In genomic region chr1:11531314-11531870, GRCh38 we compare ENCODE assay signal across 28 cellular contexts. TPM values are rescaled to one million over a fixed set of nuclear protein-coding genes. Genes with fewer than 3 reads are reported as not detected.
DNase-seq lines count a peak whose midpoint lies in the region; ATAC-seq and TF ChIP-seq lines count a peak whose summit lies in the region.
"Had no signal": no experiment of that assay in that cellular context is flagged by ENCODE, and none has a peak within 500 bp of the region (broad histone marks: within the 10 kb centered on the region; RNA-seq: fewer than 3 reads in every experiment).

No MANE protein-coding gene starts in this region.

- no peaks in the 10 kb centered on the region for H3K36me3 ChIP-seq in GM23248 (ENCODE audit: low read depth)
- no peaks in the 10 kb centered on the region for H3K36me3 ChIP-seq in PC-3 (ENCODE audit: low read depth, low read length)
- H3K36me3 ChIP-seq: cardiac muscle cell, gastrocnemius medialis, pancreas, tibial artery had no signal

- H3K9me3 ChIP-seq in GM23248 (ENCODE audit: low read depth) (no peaks in the 10 kb centered on the region), PC-3 (ENCODE audit: low read length) (no peaks in the 10 kb centered on the region)
- H3K9me3 ChIP-seq: gastrocnemius medialis, pancreas, tibial artery had no signal

- no peaks in the 10 kb centered on the region for H3K4me1 ChIP-seq in GM23248 (ENCODE audit: insufficient read depth)
- H3K4me1 ChIP-seq in PC-3 (ENCODE audit: insufficient read depth, low read length), result no peaks in the 10 kb centered on the region
- H3K4me1 ChIP-seq: gastrocnemius medialis, pancreas, tibial artery had no signal

- no peaks in the 10 kb centered on the region for H3K9me3 Mint-ChIP-seq in chondrocyte (ENCODE audit: low read depth)
- H3K9me3 Mint-ChIP-seq in activated CD8-positive, alpha-beta T cell treated with anti-CD3 and anti-CD28 coated beads for 36 hours, result no peaks in the 10 kb centered on the region
- H3K9me3 Mint-ChIP-seq: activated naive CD4-positive, alpha-beta T cell treated with anti-CD3 and anti-CD28 coated beads for 36 hours; activated T-cell treated with anti-CD3 and anti-CD28 coated beads, Interleukin-2, amount 50 U/mL, for 4 hours; CD8-positive, alpha-beta T cell; naive thymus-derived CD4-positive, alpha-beta T cell; stimulated activated naive CD8-positive, alpha-beta T cell treated with anti-CD3 and anti-CD28 coated beads, Interleukin-15, Interleukin-2, amounts not matched to agents 100 ng/mL and 50 ng/mL, for 24 hours had no signal

- H4K20me1 ChIP-seq in GM23248 (ENCODE audit: insufficient read depth) (no peaks in the 10 kb centered on the region), PC-3 (ENCODE audit: low read length) (no peaks in the 10 kb centered on the region)

- H3K4me1 Mint-ChIP-seq in chondrocyte (ENCODE audit: low read depth), result no peaks in the 10 kb centered on the region
- no peaks in the 10 kb centered on the region for H3K4me1 Mint-ChIP-seq in activated CD8-positive, alpha-beta T cell treated with anti-CD3 and anti-CD28 coated beads for 36 hours (ENCODE audit: low read depth)
- H3K4me1 Mint-ChIP-seq: naive thymus-derived CD4-positive, alpha-beta T cell had no signal

- no peak overlapping the region for H3K9ac ChIP-seq in GM23248
- no peak overlapping the region for H3K9ac ChIP-seq in PC-3 (ENCODE audit: low read length)

- H3K27me3 ChIP-seq in GM23248 (replicated peaks; ENCODE audit: insufficient read depth), result no peaks in the 10 kb centered on the region
- H3K27me3 ChIP-seq in PC-3 (ENCODE audit: low read length), result no peaks in the 10 kb centered on the region
- H3K27me3 ChIP-seq: cardiac muscle cell, dorsolateral prefrontal cortex, gastrocnemius medialis, pancreas had no signal

- H3F3A ChIP-seq in GM23248 (ENCODE audit: insufficient read depth) (no peaks in the 10 kb centered on the region), PC-3 (ENCODE audit: low read length, unreplicated experiment) (no peaks in the 10 kb centered on the region)

- WGBS in GM23248 (ENCODE audit: low coverage in 1 of 2, low lambda C conversion rate in 2 of 2, missing lambda C conversion rate in 2 of 2), 2 experiments, result 56 to 61% methylated on average over 15 to 19 of the region's 19 CpGs

- H3K4me3 ChIP-seq in GM23248 (no peak overlapping the region), PC-3 (ENCODE audit: low read length) (no peak overlapping the region)
- H3K4me3 ChIP-seq: cardiac muscle cell, dorsolateral prefrontal cortex, gastrocnemius medialis, pancreas, tibial artery had no signal

- no TSS peak for BruUV-seq in PC-3 (replicated peaks; lab: Mats Ljungman, UMichigan)

- POLR2A ChIA-PET in activated CD8-positive, alpha-beta T cell treated with anti-CD3 and anti-CD28 coated beads for 36 hours (lab: Charles Lee), result no interaction called here
- POLR2A ChIA-PET in PC-3 (lab: Charles Lee; ENCODE audit: unreplicated experiment), result no interaction called here

- intact Hi-C loops in activated CD8-positive, alpha-beta T cell treated with anti-CD3 and anti-CD28 coated beads for 36 hours (cut with micrococcal nuclease), result no loop called here
- intact Hi-C loops in PC-3 (cut with micrococcal nuclease), result no loop called here

- peak; percentile 6 for DNase-seq in GM23248
- peak; percentile 19 for DNase-seq in HT-29 (ENCODE audit: low spot score)
- DNase-seq in chondrocyte (ENCODE audit: low spot score), result peak; percentile 47
- peak; percentile 87 for DNase-seq in mesenteric fat pad (ENCODE audit: low spot score)
- no peak for DNase-seq in cerebellar cortex (ENCODE audit: low spot score)
- no peak for DNase-seq in activated CD8-positive, alpha-beta T cell treated with anti-CD3 and anti-CD28 coated beads for 36 hours
- DNase-seq in PC-3, result no peak
- DNase-seq: activated naive CD4-positive, alpha-beta T cell treated with anti-CD3 and anti-CD28 coated beads for 36 hours; activated T-cell treated with anti-CD3 and anti-CD28 coated beads, Interleukin-2, amount 50 U/mL, for 4 hours; CD8-positive, alpha-beta T cell; DND-41; gastrocnemius medialis; naive thymus-derived CD4-positive, alpha-beta T cell; NCI-H1105 treated with DMSO at 0.1 percent for 48 hours; NCI-H2081; NCI-H510A treated with DMSO at 0.1 percent for 48 hours; pancreas; right cardiac atrium; stimulated activated CD4-positive, alpha-beta T cell treated with anti-CD3 and anti-CD28 coated beads, Interleukin-12 subunit alpha, Interleukin-12 subunit beta, amount 100 ng/mL, for 4 hours had no signal

- no peak overlapping the region for H3K4me3 Mint-ChIP-seq in chondrocyte (ENCODE audit: unreplicated experiment)
- H3K4me3 Mint-ChIP-seq in activated CD8-positive, alpha-beta T cell treated with anti-CD3 and anti-CD28 coated beads for 36 hours, result no peak overlapping the region
- H3K4me3 Mint-ChIP-seq: activated naive CD4-positive, alpha-beta T cell treated with anti-CD3 and anti-CD28 coated beads for 36 hours; activated T-cell treated with anti-CD3 and anti-CD28 coated beads, Interleukin-2, amount 50 U/mL, for 4 hours; CD8-positive, alpha-beta T cell; naive thymus-derived CD4-positive, alpha-beta T cell; stimulated activated naive CD8-positive, alpha-beta T cell treated with anti-CD3 and anti-CD28 coated beads, Interleukin-15, Interleukin-2, amounts not matched to agents 100 ng/mL and 50 ng/mL, for 24 hours had no signal

- H3K27ac ChIP-seq in GM23248 (no peak overlapping the region), PC-3 (ENCODE audit: low read length) (no peak overlapping the region)
- H3K27ac ChIP-seq: cardiac muscle cell, dorsolateral prefrontal cortex, gastrocnemius medialis, pancreas, tibial artery had no signal

- no peak overlapping the region for H3K27ac Mint-ChIP-seq in chondrocyte (ENCODE audit: unreplicated experiment)
- no peak overlapping the region for H3K27ac Mint-ChIP-seq in activated CD8-positive, alpha-beta T cell treated with anti-CD3 and anti-CD28 coated beads for 36 hours
- H3K27ac Mint-ChIP-seq: activated naive CD4-positive, alpha-beta T cell treated with anti-CD3 and anti-CD28 coated beads for 36 hours; CD8-positive, alpha-beta T cell; naive thymus-derived CD4-positive, alpha-beta T cell; stimulated activated naive CD8-positive, alpha-beta T cell treated with anti-CD3 and anti-CD28 coated beads, Interleukin-15, Interleukin-2, amounts not matched to agents 100 ng/mL and 50 ng/mL, for 24 hours had no signal

- ATAC-seq in HG02884 (IDR thresholded peaks at IDR 0.05; ENCODE audit: unreplicated experiment) (no peak), PC-3 (no peak)
- ATAC-seq in activated CD8-positive, alpha-beta T cell treated with anti-CD3 and anti-CD28 coated beads for 36 hours, result no peak
- ATAC-seq: activated CD4-positive, CD25-positive, alpha-beta regulatory T cell treated with anti-CD3 and anti-CD28 coated beads, Interleukin-2, amount 50 U/mL, for 24 hours; activated T-cell treated with anti-CD3 and anti-CD28 coated beads, Interleukin-2, amount 50 U/mL, for 4 hours; CD8-positive, alpha-beta T cell; esophagus mucosa; gastrocnemius medialis; HepG2; naive thymus-derived CD4-positive, alpha-beta T cell; pancreas; Right ventricle myocardium inferior had no signal

- H2AFZ ChIP-seq in GM23248 (no peak overlapping the region), PC-3 (ENCODE audit: low read length) (no peak overlapping the region)

- no peak for TF ChIP-seq CTCF in chondrocyte (IDR thresholded peaks at IDR 0.05)
- TF ChIP-seq CTCF in activated CD8-positive, alpha-beta T cell treated with anti-CD3 and anti-CD28 coated beads for 36 hours (IDR thresholded peaks at IDR 0.05), result no peak
- TF ChIP-seq CTCF in PC-3 (conservative IDR thresholded peaks at IDR 0.05; ENCODE audit: low read depth, low read length), result no peak

- in situ Hi-C loops in GM23248 (cut with MboI), result no loop called here

- CTCF ChIA-PET in activated CD8-positive, alpha-beta T cell treated with anti-CD3 and anti-CD28 coated beads for 36 hours (lab: Charles Lee), result no interaction called here
- CTCF ChIA-PET in PC-3 (lab: Charles Lee), result no interaction called here

- H3K27me3 Mint-ChIP-seq in chondrocyte (ENCODE audit: low read depth), result peaks cover 2% of the 10 kb centered on the region
- H3K27me3 Mint-ChIP-seq in activated CD8-positive, alpha-beta T cell treated with anti-CD3 and anti-CD28 coated beads for 36 hours, result no peaks in the 10 kb centered on the region
- H3K27me3 Mint-ChIP-seq: naive thymus-derived CD4-positive, alpha-beta T cell; stimulated activated naive CD8-positive, alpha-beta T cell treated with anti-CD3 and anti-CD28 coated beads, Interleukin-15, Interleukin-2, amounts not matched to agents 100 ng/mL and 50 ng/mL, for 24 hours had no signal

- H3K36me3 Mint-ChIP-seq in chondrocyte (ENCODE audit: low read depth), result no peaks in the 10 kb centered on the region
- H3K36me3 Mint-ChIP-seq in activated CD8-positive, alpha-beta T cell treated with anti-CD3 and anti-CD28 coated beads for 36 hours (ENCODE audit: low read depth), result no peaks in the 10 kb centered on the region
- H3K36me3 Mint-ChIP-seq: CD8-positive, alpha-beta T cell had no signal

- H3K9me2 ChIP-seq in GM23248 (ENCODE audit: insufficient read depth) (no peaks in the 10 kb centered on the region), PC-3 (replicated peaks; ENCODE audit: low read length) (no peaks in the 10 kb centered on the region)

- H3K4me2 ChIP-seq in GM23248 (ENCODE audit: unreplicated experiment) (no peak overlapping the region), PC-3 (ENCODE audit: low read length) (no peak overlapping the region)

- H3K79me2 ChIP-seq in GM23248 (ENCODE audit: insufficient read depth) (no peaks in the 10 kb centered on the region), PC-3 (ENCODE audit: low read length) (no peaks in the 10 kb centered on the region)

RNA-seq across cellular contexts. Expression of gene DISP3, which starts 52.4 kb away (rescaled TPM):
- total RNA-seq in GM23248 (2014; rRNA removed; shearing (Covaris generic)), result not detected in 2 replicates
- not detected in 2 replicates for polyA plus RNA-seq in GM23248 (2016; fragmentation: Nextera tagmentation; extraction: Ambion mirVana)
- 0.05 and 0.60 TPM in 2 replicates for total RNA-seq in HT-29 (2014; rRNA removed; shearing (Covaris generic))
- total RNA-seq in chondrocyte, result 0.05 to 0.21 TPM in 2 of 3 replicates, not detected in the other
- not detected for total RNA-seq in mesenteric fat pad
- under 1 TPM; 0.63 to 0.65 TPM for total RNA-seq in activated CD8-positive, alpha-beta T cell treated with anti-CD3 and anti-CD28 coated beads for 36 hours
- 0.35 and 0.40 TPM in 2 replicates for total RNA-seq in PC-3 (2014; rRNA removed)
- total RNA-seq: esophagus mucosa, gastrocnemius medialis had no signal

Comparison
In these comparisons a context has a peak if more than half of its experiments do, and no peak if none do; other contexts are left out.
1. DNase-seq: peak in GM23248 (single experiment), HT-29 (single experiment), chondrocyte (single experiment) and mesenteric fat pad (single experiment); none in cerebellar cortex (single experiment), activated CD8-positive, alpha-beta T cell treated with anti-CD3 and anti-CD28 coated beads for 36 hours (single experiment) and PC-3 (single experiment).